In genomic region chr10:59713196-59713821, GRCh38 we compare ENCODE assay signal across 1 cellular context.
TF ChIP-seq lines count a peak whose summit lies in the region.

No MANE protein-coding gene starts in this region.

TF ChIP-seq in K562, 482 proteins besides CTCF, POLR2A, EP300 and RAD21 (continued from another document):
- no peak for TF ChIP-seq ZBTB5 (IDR thresholded peaks at IDR 0.05)
- no peak for TF ChIP-seq IRF1 (CRISPR knock-in tag; IDR thresholded peaks at IDR 0.05; ENCODE audit: borderline replicate concordance)
- TF ChIP-seq HDAC1 (IDR thresholded peaks at IDR 0.05) = no peak
- peak; percentile 69 for TF ChIP-seq ZNF316 (IDR thresholded peaks at IDR 0.05)
- TF ChIP-seq BACH1 (tag; IDR thresholded peaks at IDR 0.05) = 0 out of 2 replicates have a peak, but pooled peaks have one; percentile 25
- TF ChIP-seq DPF2 (IDR thresholded peaks at IDR 0.05) = peak; percentile 85
- TF ChIP-seq PATZ1 (CRISPR knock-in tag; IDR thresholded peaks at IDR 0.05; ENCODE audit: borderline replicate concordance) = no peak
- TF ChIP-seq TCF3 (CRISPR knock-in tag; IDR thresholded peaks at IDR 0.05) = peak; percentile 69
- 0 out of 4 replicates have a peak, but pooled peaks of 1 of the 2 experiments have one; percentile 40 for TF ChIP-seq ZNF639 (CRISPR knock-in tag; conservative IDR thresholded peaks at IDR 0.05 in 1 of 2, IDR thresholded peaks at IDR 0.05 in 1 of 2)
- no peak for TF ChIP-seq SUPT5H (IDR thresholded peaks at IDR 0.05)
- peak; percentile 83 for TF ChIP-seq HMBOX1 (IDR thresholded peaks at IDR 0.05)
- peak in 1 of 2 experiments; percentile 57; a peak in 1 of 4 replicates for TF ChIP-seq KDM1A (IDR thresholded peaks at IDR 0.05)
- TF ChIP-seq SMARCE1 (IDR thresholded peaks at IDR 0.05) = peak; percentile 90
- peak; percentile 78 for TF ChIP-seq CBFA2T2 (conservative IDR thresholded peaks at IDR 0.05)
- TF ChIP-seq TAL1 (IDR thresholded peaks at IDR 0.05) = peak; percentile 78
- peak; percentile 26; the same call in 1 of the 2 replicates for TF ChIP-seq JUND (IDR thresholded peaks at IDR 0.05; ENCODE audit: borderline replicate concordance, low read depth, low read length)
- peak; percentile 75; the same call in 2 of the 3 replicates for TF ChIP-seq JUND (tag; IDR thresholded peaks at IDR 0.05; ENCODE audit: borderline replicate concordance, low read depth, low read length)
- no peak for TF ChIP-seq NR1H2 (CRISPR knock-in tag; IDR thresholded peaks at IDR 0.05)
- TF ChIP-seq ZZZ3 (IDR thresholded peaks at IDR 0.05) = no peak
- TF ChIP-seq KLF13 (tag; IDR thresholded peaks at IDR 0.05; ENCODE audit: borderline replicate concordance, low read depth) = no peak
- TF ChIP-seq MECOM (CRISPR knock-in tag; IDR thresholded peaks at IDR 0.05) = no peak
- no peak for TF ChIP-seq ZNF239 (CRISPR knock-in tag; IDR thresholded peaks at IDR 0.05)
- peak; percentile 82 for TF ChIP-seq C11orf30 (IDR thresholded peaks at IDR 0.05; ENCODE audit: low read depth)
- peak; percentile 82 for TF ChIP-seq CTBP1 (IDR thresholded peaks at IDR 0.05; ENCODE audit: borderline replicate concordance)
- no peak for TF ChIP-seq ZNF695 (CRISPR knock-in tag; IDR thresholded peaks at IDR 0.05)
- TF ChIP-seq CBX3 (IDR thresholded peaks at IDR 0.05; ENCODE audit: borderline replicate concordance in 1 of 2, low read length in 2 of 2) = no peak
- peak in 1 of 2 experiments; percentile 27; a peak in 1 of 4 replicates for TF ChIP-seq TRIM24 (IDR thresholded peaks at IDR 0.05)
- peak; percentile 49; the same call in 1 of the 2 replicates for TF ChIP-seq HDAC2 (IDR thresholded peaks at IDR 0.05)
- peak; percentile 87 for TF ChIP-seq CBFA2T3 (IDR thresholded peaks at IDR 0.05)
- TF ChIP-seq ZNF140 (CRISPR knock-in tag; IDR thresholded peaks at IDR 0.05) = no peak
- TF ChIP-seq SOX6 (IDR thresholded peaks at IDR 0.05) = peak; percentile 78; the same call in 1 of the 2 replicates
- TF ChIP-seq CSDE1 (IDR thresholded peaks at IDR 0.05) = no peak
- TF ChIP-seq ILF3 (IDR thresholded peaks at IDR 0.05; ENCODE audit: borderline replicate concordance) = no peak
- TF ChIP-seq MYNN (IDR thresholded peaks at IDR 0.05) = peak; percentile 69; the same call in 1 of the 2 replicates
- TF ChIP-seq MYNN (CRISPR knock-in tag; IDR thresholded peaks at IDR 0.05) = no peak
- no peak for TF ChIP-seq PTTG1 (tag; IDR thresholded peaks at IDR 0.05; ENCODE audit: low read depth)
- TF ChIP-seq DEAF1 (CRISPR knock-in tag; IDR thresholded peaks at IDR 0.05) = no peak
- TF ChIP-seq RBM25 (IDR thresholded peaks at IDR 0.05; ENCODE audit: low read depth, low read length, severe bottlenecking) = no peak
- TF ChIP-seq KLF16 (IDR thresholded peaks at IDR 0.05) = peak; percentile 37; the same call in 1 of the 2 replicates
- no peak for TF ChIP-seq ZFP91 (CRISPR knock-in tag; IDR thresholded peaks at IDR 0.05)
- TF ChIP-seq CXXC5 (CRISPR knock-in tag; IDR thresholded peaks at IDR 0.05) = 0 out of 2 replicates have a peak, but pooled peaks have one; percentile 13
